ENCODE assay signal across 11 cellular contexts in the genomic region with DNA sequence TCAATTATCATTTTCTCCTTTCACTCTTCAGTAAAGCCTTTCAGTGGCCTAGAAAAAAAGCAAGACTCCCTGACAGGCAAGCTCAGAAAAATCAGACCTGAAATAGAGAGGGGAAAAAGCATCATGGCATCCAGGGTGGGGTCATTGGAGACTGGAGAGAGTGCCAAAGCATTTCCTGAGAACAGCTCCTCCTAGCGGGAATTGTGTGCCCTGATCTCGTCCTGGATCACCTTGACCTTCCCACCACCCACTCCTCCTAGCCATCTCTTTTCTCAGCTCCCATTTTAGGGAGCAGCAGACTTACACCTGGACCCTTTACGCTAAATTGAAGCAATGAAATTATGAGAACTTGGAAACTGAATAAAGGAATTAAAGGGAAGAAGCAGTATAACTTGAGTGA.
A peak's percentile ranks its signal among the peaks of the same experiment; 100 is the strongest.
DNase-seq lines count a peak whose midpoint lies in the region; ATAC-seq and TF ChIP-seq lines count a peak whose summit lies in the region.
"Had no signal": no experiment of that assay in that cellular context is flagged by ENCODE, and none has a peak within 500 bp of the region (broad histone marks: within the 10 kb centered on the region; RNA-seq: fewer than 3 reads in every experiment).

No MANE protein-coding gene starts in this region.

- no peak overlapping the region for H2AFZ ChIP-seq in Karpas-422 (ENCODE audit: low read length)

- H3K4me3 ChIP-seq in GM12875 (ENCODE audit: low read depth, low read length) (no peak overlapping the region), Karpas-422 (ENCODE audit: low read length) (no peak overlapping the region), astrocyte of the spinal cord (ENCODE audit: low read depth, low read length) (no peak overlapping the region)
- H3K4me3 ChIP-seq in CD8-positive, alpha-beta memory T cell (ENCODE audit: low read length) = no peak overlapping the region

- no peaks in the 10 kb centered on the region for H3K36me3 ChIP-seq in Karpas-422 (ENCODE audit: insufficient read depth, low read length)
- H3K36me3 ChIP-seq in CD8-positive, alpha-beta memory T cell (ENCODE audit: insufficient read depth, low read length) = no peaks in the 10 kb centered on the region

- no peaks in the 10 kb centered on the region for H4K20me1 ChIP-seq in Karpas-422 (ENCODE audit: insufficient read depth, low read depth, low read length)

- TF ChIP-seq CTCF in GM12875 (IDR thresholded peaks at IDR 0.05; ENCODE audit: borderline replicate concordance, insufficient read depth, low read depth, low read length) (peak; percentile 57; the same call in 1 of the 2 replicates), astrocyte of the spinal cord (IDR thresholded peaks at IDR 0.05; ENCODE audit: low read depth, low read length) (peak; percentile 12), neural crest cell (conservative IDR thresholded peaks at IDR 0.05) (peak; percentile 48)

- no peak for ATAC-seq in stimulated activated naive B cell treated with anti-CD40 and anti-IgM and Interleukin-4, amounts not matched to agents 10 μg/mL and 1 μg/mL and 100 μg/mL, for 72 hours (replicated peaks)
- ATAC-seq in HG03521 (IDR thresholded peaks at IDR 0.05; ENCODE audit: unreplicated experiment) = no peak

- no peak overlapping the region for H3K9ac ChIP-seq in Karpas-422 (ENCODE audit: low read length)

- H3K27me3 Mint-ChIP-seq in neural crest cell (ENCODE audit: low read depth) = peaks cover 4% of the 10 kb centered on the region
- H3K27me3 Mint-ChIP-seq in stimulated activated naive B cell treated with anti-CD40 and anti-IgM and Interleukin-4, amounts not matched to agents 10 μg/mL and 1 μg/mL and 100 μg/mL, for 72 hours = no peaks in the 10 kb centered on the region
- peaks cover 0 to 3% of the 10 kb centered on the region in 2 donors for H3K27me3 Mint-ChIP-seq in CD8-positive, alpha-beta memory T cell

- no peaks in the 10 kb centered on the region for H3K4me1 ChIP-seq in Karpas-422 (ENCODE audit: low read length)
- H3K4me1 ChIP-seq in CD8-positive, alpha-beta memory T cell (ENCODE audit: insufficient read depth, low read length) = no peaks in the 10 kb centered on the region

- CTCF ChIA-PET in CD8-positive, alpha-beta memory T cell (lab: Charles Lee) = no interaction called here

- H3K4me2 ChIP-seq in Karpas-422 (ENCODE audit: low read depth, low read length, poor library complexity, severe bottlenecking) = no peak overlapping the region

- no peaks in the 10 kb centered on the region for H3K9me2 ChIP-seq in Karpas-422 (replicated peaks; ENCODE audit: insufficient read depth, low read length)

- H3K27ac Mint-ChIP-seq in neural crest cell (ENCODE audit: unreplicated experiment) = no peak overlapping the region
- H3K27ac Mint-ChIP-seq in stimulated activated naive B cell treated with anti-CD40 and anti-IgM and Interleukin-4, amounts not matched to agents 10 μg/mL and 1 μg/mL and 100 μg/mL, for 72 hours = no peak overlapping the region
- no peak overlapping the region for H3K27ac Mint-ChIP-seq in CD8-positive, alpha-beta memory T cell

- H3K27ac ChIP-seq in Karpas-422 (ENCODE audit: low read length) = no peak overlapping the region
- no peak overlapping the region for H3K27ac ChIP-seq in CD8-positive, alpha-beta memory T cell (ENCODE audit: low read depth, low read length)

- no peaks in the 10 kb centered on the region for H3K9me3 Mint-ChIP-seq in neural crest cell
- no peaks in the 10 kb centered on the region for H3K9me3 Mint-ChIP-seq in stimulated activated naive B cell treated with anti-CD40 and anti-IgM and Interleukin-4, amounts not matched to agents 10 μg/mL and 1 μg/mL and 100 μg/mL, for 72 hours
- H3K9me3 Mint-ChIP-seq in CD8-positive, alpha-beta memory T cell = peaks cover 0 to 4% (median 3%) of the 10 kb centered on the region in 5 donors

- DNase-seq in Karpas-422 (peak; percentile 55), astrocyte of the spinal cord (ENCODE audit: low read depth, low spot score) (no peak), neural crest cell (ENCODE audit: low read depth, low spot score) (peak; percentile 11)
- no peak for DNase-seq in stimulated activated naive B cell treated with anti-CD40 and anti-IgM and Interleukin-4, amounts not matched to agents 10 μg/mL and 1 μg/mL and 100 μg/mL, for 72 hours
- no peak for DNase-seq in CD8-positive, alpha-beta memory T cell
- DNase-seq: activated CD8-positive, alpha-beta memory T cell treated with anti-CD3 and anti-CD28 coated beads, Interleukin-2, amount 50 U/mL, for 48 hours; GOT3; hypothalamus; NCI-H1092 treated with DMSO at 0.1 percent for 48 hours had no signal

- POLR2A ChIA-PET in CD8-positive, alpha-beta memory T cell (lab: Charles Lee) = no interaction called here

- peaks cover under 1% of the 10 kb centered on the region for H3K4me1 Mint-ChIP-seq in neural crest cell
- H3K4me1 Mint-ChIP-seq in stimulated activated naive B cell treated with anti-CD40 and anti-IgM and Interleukin-4, amounts not matched to agents 10 μg/mL and 1 μg/mL and 100 μg/mL, for 72 hours = no peaks in the 10 kb centered on the region
- no peaks in the 10 kb centered on the region for H3K4me1 Mint-ChIP-seq in CD8-positive, alpha-beta memory T cell

- no peak overlapping the region for H3K4me3 Mint-ChIP-seq in neural crest cell
- no peak overlapping the region for H3K4me3 Mint-ChIP-seq in stimulated activated naive B cell treated with anti-CD40 and anti-IgM and Interleukin-4, amounts not matched to agents 10 μg/mL and 1 μg/mL and 100 μg/mL, for 72 hours
- no peak overlapping the region for H3K4me3 Mint-ChIP-seq in CD8-positive, alpha-beta memory T cell

- in situ Hi-C loops in astrocyte of the spinal cord (cut with HindIII; ENCODE audit: low sequenced_read_pairs) = no loop called here

- H3K36me3 Mint-ChIP-seq in neural crest cell (ENCODE audit: low read depth) = no peaks in the 10 kb centered on the region
- no peaks in the 10 kb centered on the region for H3K36me3 Mint-ChIP-seq in stimulated activated naive B cell treated with anti-CD40 and anti-IgM and Interleukin-4, amounts not matched to agents 10 μg/mL and 1 μg/mL and 100 μg/mL, for 72 hours
- no peaks in the 10 kb centered on the region for H3K36me3 Mint-ChIP-seq in CD8-positive, alpha-beta memory T cell

- H3K9me3 ChIP-seq in Karpas-422 (ENCODE audit: low read length) = no peaks in the 10 kb centered on the region
- H3K9me3 ChIP-seq in CD8-positive, alpha-beta memory T cell (ENCODE audit: low read length) = no peaks in the 10 kb centered on the region

- H3K79me2 ChIP-seq in Karpas-422 (ENCODE audit: low read length) = no peaks in the 10 kb centered on the region

- no peaks in the 10 kb centered on the region for H3K27me3 ChIP-seq in Karpas-422 (ENCODE audit: low read length)
- no peaks in the 10 kb centered on the region for H3K27me3 ChIP-seq in CD8-positive, alpha-beta memory T cell (ENCODE audit: insufficient read depth, low read length, poor library complexity, severe bottlenecking)

Comparison
In these comparisons a context has a peak if more than half of its experiments do, and no peak if none do; other contexts are left out.
1. DNase-seq: peak in Karpas-422 (single experiment) and neural crest cell (single experiment); none in astrocyte of the spinal cord (single experiment), stimulated activated naive B cell treated with anti-CD40 and anti-IgM and Interleukin-4, amounts not matched to agents 10 μg/mL and 1 μg/mL and 100 μg/mL, for 72 hours (single experiment) and CD8-positive, alpha-beta memory T cell (0 of 5).
2. Peak in every context shown above with its lines, with median percentiles within 50 percentile points of each other: CTCF ChIP-seq.